In genomic region chr17:81557276-81558114, GRCh38 we compare ENCODE assay signal across 19 cellular contexts. TPM values are rescaled to one million over a fixed set of nuclear protein-coding genes. Genes with fewer than 3 reads are reported as not detected.
DNase-seq lines count a peak whose midpoint lies in the region; ATAC-seq and TF ChIP-seq lines count a peak whose summit lies in the region.
"Had no signal": no experiment of that assay in that cellular context is flagged by ENCODE, and none has a peak within 500 bp of the region (broad histone marks: within the 10 kb centered on the region; RNA-seq: fewer than 3 reads in every experiment).

No MANE protein-coding gene starts in this region.

- H3K4me3 ChIP-seq in A673 (ENCODE audit: low read depth, low read length, poor library complexity, severe bottlenecking) (no peak overlapping the region), HCT116 (replicated peaks in 1 of 2; ENCODE audit: low read depth in 1 of 2, low read length in 2 of 2) (no peak overlapping the region), testis (no peak overlapping the region)

- H3K9me3 Mint-ChIP-seq in nephron: no peaks in the 10 kb centered on the region
- H3K9me3 Mint-ChIP-seq: H9; T-helper 2 cell treated with Interferon-gamma antibody and Interleukin-4, amounts not matched to agents 5 μg/mL and 100 μg/mL, for 36 hours had no signal

- H3K27ac Mint-ChIP-seq in nephron: peak overlapping the region in 2 of 3 experiments; percentile 11 to 19
- H3K27ac Mint-ChIP-seq: T-helper 2 cell treated with Interferon-gamma antibody and Interleukin-4, amounts not matched to agents 5 μg/mL and 100 μg/mL, for 36 hours had no signal

- 81 to 85% methylated on average over 16 to 21 of the region's 21 CpGs for WGBS in testis, 2 donors

- ATAC-seq in HCT116 (no peak), HG03442 (IDR thresholded peaks at IDR 0.05; ENCODE audit: unreplicated experiment) (no peak)

- TF ChIP-seq CTCF in A673 (conservative IDR thresholded peaks at IDR 0.05; ENCODE audit: low read depth, low read length) (no peak), HCT116 (IDR thresholded peaks at IDR 0.05 in 2 of 3, conservative IDR thresholded peaks at IDR 0.05 in 1 of 3; ENCODE audit: borderline replicate concordance in 1 of 3, insufficient read depth in 1 of 3, low read depth in 2 of 3, low read length in 2 of 3) (no peak), nephron (IDR thresholded peaks at IDR 0.05; ENCODE audit: unreplicated experiment in 3 of 3) (no peak), testis (IDR thresholded peaks at IDR 0.05) (no peak)

- H3K27me3 ChIP-seq in A673 (replicated peaks; ENCODE audit: insufficient read depth, low read depth, low read length, poor library complexity) (no peaks in the 10 kb centered on the region), HCT116 (ENCODE audit: insufficient read depth, low read length) (no peaks in the 10 kb centered on the region), testis (no peaks in the 10 kb centered on the region)

- DNase-seq in A673 (ENCODE audit: low spot score): no peak
- DNase-seq in HCT116 (ENCODE audit: low read depth, low spot score): no peak
- peak; percentile 37 to 56 for DNase-seq in dermis microvascular lymphatic vessel endothelial cell (ENCODE audit: low read depth in 2 of 2)
- no peak for DNase-seq in testis
- DNase-seq in head of caudate nucleus: no peak
- DNase-seq in foreskin melanocyte: no peak
- DNase-seq: activated effector memory CD4-positive, alpha-beta T cell treated with Interleukin-2 at 50 U/mL for 16 hours; COR-L47; H9; Kasumi-1; NCI-H1105; NCI-H2107; NCI-H69; occipital lobe; stimulated activated CD4-positive, alpha-beta T cell treated with anti-CD3 and anti-CD28 coated beads, Interleukin-4, amount 100 ng/mL, for 1 hour; substantia nigra had no signal

- RAD21 ChIA-PET in HCT116 (lab: Charles Lee; ENCODE audit: low non-redundant PET in 1 of 2, low total read pairs in 2 of 2, uncharacterized antibody in 2 of 2, unreplicated experiment in 2 of 2): no interaction called here

- H3K9me3 ChIP-seq in A673 (ENCODE audit: low read depth, low read length, poor library complexity, severe bottlenecking): no peaks in the 10 kb centered on the region
- H3K9me3 ChIP-seq in HCT116 (ENCODE audit: control insufficient read depth in 1 of 2, insufficient read depth in 1 of 2, low read depth in 1 of 2, low read length in 2 of 2): no peaks in the 10 kb centered on the region
- H3K9me3 ChIP-seq in testis: no peaks in the 10 kb centered on the region

- H3K36me3 Mint-ChIP-seq in nephron (ENCODE audit: low read depth): peaks cover 35% of the 10 kb centered on the region

- intact Hi-C loops in A673 (cut with micrococcal nuclease; ENCODE audit: unreplicated experiment): no loop called here
- intact Hi-C loops in HCT116 (cut with micrococcal nuclease): loop anchor here (10.0 kb wide), 1 partner anchor 137 kb away; no protein-coding TSS in a partner anchor
- intact Hi-C loops in testis (cut with DNase I; ENCODE audit: low total_unique reads): no loop called here
- intact Hi-C loops in head of caudate nucleus (cut with DNase I): no loop called here

- peaks cover 15% of the 10 kb centered on the region for H3K4me1 Mint-ChIP-seq in nephron

- H3K4me2 ChIP-seq in HCT116 (ENCODE audit: low read length): no peak overlapping the region

- no peaks in the 10 kb centered on the region for H4K20me1 ChIP-seq in HCT116 (ENCODE audit: insufficient read depth)

- peaks cover 6% of the 10 kb centered on the region for H3K27me3 Mint-ChIP-seq in nephron (ENCODE audit: low read depth)

- TF ChIP-seq POLR2A in HCT116 (IDR thresholded peaks at IDR 0.05; ENCODE audit: borderline replicate concordance, extremely low read depth, insufficient read depth, insufficient read length) (no peak), testis (IDR thresholded peaks at IDR 0.05) (no peak)

- POLR2A ChIA-PET in A673 (lab: Charles Lee; ENCODE audit: low non-redundant PET) (interaction anchor here (0.6 kb wide), 1 partner anchor 101 kb away, joined by 3 read pairs; no protein-coding TSS in a partner anchor), HCT116 (lab: Charles Lee) (interaction anchor here (1.1 kb wide), 1 partner anchor 9 kb away, joined by 4 read pairs; no protein-coding TSS in a partner anchor)

- no TSS peak for BruUV-seq in A673 (replicated peaks; lab: Mats Ljungman, UMichigan)
- no TSS peak for BruUV-seq in HCT116 (replicated peaks; lab: Mats Ljungman, UMichigan)

- H3K4me1 ChIP-seq in A673 (ENCODE audit: insufficient read depth, low read length, poor library complexity, severe bottlenecking) (peaks cover 39% of the 10 kb centered on the region), HCT116 (ENCODE audit: control insufficient read depth in 1 of 2, insufficient read depth in 2 of 2, low read length in 2 of 2) (peaks cover 11 to 38% of the 10 kb centered on the region in 2 experiments), testis (peaks cover 11% of the 10 kb centered on the region)

- H3K79me2 ChIP-seq in HCT116 (ENCODE audit: insufficient read depth, low read length): no peaks in the 10 kb centered on the region; the same call in 1 of the 2 replicates

- no peak overlapping the region for H3K9ac ChIP-seq in HCT116 (ENCODE audit: low read length)

- no peak for TF ChIP-seq RAD21 in HCT116 (IDR thresholded peaks at IDR 0.05; ENCODE audit: low read depth)

- CTCF ChIA-PET in A673 (lab: Charles Lee) (no interaction called here), HCT116 (lab: Charles Lee) (no interaction called here)

- no peaks in the 10 kb centered on the region for H3K9me2 ChIP-seq in HCT116 (ENCODE audit: insufficient read depth)

- H3K4me3 Mint-ChIP-seq in nephron: no peak overlapping the region
- H3K4me3 Mint-ChIP-seq: H9; T-helper 2 cell treated with Interferon-gamma antibody and Interleukin-4, amounts not matched to agents 5 μg/mL and 100 μg/mL, for 36 hours had no signal

- H3K27ac ChIP-seq in A673 (ENCODE audit: low read depth, low read length, poor library complexity, severe bottlenecking) (peak overlapping the region; percentile 71), HCT116 (ENCODE audit: low read depth, low read length) (peak overlapping the region; percentile 20; the same call in 1 of the 2 replicates), testis (no peak overlapping the region)

- no peak overlapping the region for H2AFZ ChIP-seq in HCT116 (ENCODE audit: low read depth, low read length, poor library complexity, severe bottlenecking)

- H3K36me3 ChIP-seq in A673 (ENCODE audit: insufficient read depth, low read length, poor library complexity, severe bottlenecking) (peaks cover 58% of the 10 kb centered on the region), HCT116 (ENCODE audit: control insufficient read depth in 1 of 2, insufficient read depth in 2 of 2, low read length in 2 of 2) (peaks cover 28 to 41% of the 10 kb centered on the region in 2 experiments), testis (ENCODE audit: low read depth, missing control alignments) (no peaks in the 10 kb centered on the region)

TF ChIP-seq in HCT116, 20 proteins besides CTCF, POLR2A, EP300 and RAD21:
- peak; percentile 39; the same call in 1 of the 2 replicates for TF ChIP-seq POLR2AphosphoS5 (IDR thresholded peaks at IDR 0.05; ENCODE audit: low read depth, low read length)
- TF ChIP-seq, protein P1, sequence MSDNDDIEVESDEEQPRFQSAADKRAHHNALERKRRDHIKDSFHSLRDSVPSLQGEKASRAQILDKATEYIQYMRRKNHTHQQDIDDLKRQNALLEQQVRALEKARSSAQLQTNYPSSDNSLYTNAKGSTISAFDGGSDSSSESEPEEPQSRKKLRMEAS (IDR thresholded peaks at IDR 0.05): no peak
- no peak for TF ChIP-seq TCF7L2 (IDR thresholded peaks at IDR 0.05; ENCODE audit: borderline replicate concordance, extremely low read depth, insufficient read depth, insufficient read length)
- no peak for TF ChIP-seq SRF (IDR thresholded peaks at IDR 0.05; ENCODE audit: low read depth)
- no peak for TF ChIP-seq YY1 (IDR thresholded peaks at IDR 0.05; ENCODE audit: extremely low read depth, insufficient replicate concordance, low read depth, low read length)

RNA-seq across cellular contexts. Expression of gene FAAP100, which starts 5.3 kb away (rescaled TPM):
- total RNA-seq in A673 (2021): 49.4 and 49.5 TPM in 2 replicates
- 53.4 TPM for total RNA-seq in HCT116 (2021; ENCODE audit: unreplicated experiment)
- 21.7 and 21.8 TPM in 2 replicates for polyA plus RNA-seq in HCT116 (2012)
- 11.0 and 19.8 TPM in 2 replicates for total RNA-seq in dermis microvascular lymphatic vessel endothelial cell
- total RNA-seq in testis: 10 to 100 TPM; 42.6 to 45.8 TPM
- polyA plus RNA-seq in testis (ENCODE audit: insufficient read depth, low read depth, low replicate concordance): 17.6 TPM

RNA-seq across cellular contexts. Expression of gene FSCN2, which starts 29.3 kb away (rescaled TPM):
- total RNA-seq in A673 (2021): 0.26 and 0.31 TPM in 2 replicates
- total RNA-seq in HCT116 (2021; ENCODE audit: unreplicated experiment): 10.1 TPM
- 5.9 and 6.4 TPM in 2 replicates for polyA plus RNA-seq in HCT116 (2012)
- total RNA-seq in dermis microvascular lymphatic vessel endothelial cell: 0.26 and 0.76 TPM in 2 replicates
- total RNA-seq in testis: 1 to 10 TPM; 3.5 to 4.0 TPM
- 0.37 TPM for polyA plus RNA-seq in testis (ENCODE audit: insufficient read depth, low read depth, low replicate concordance)

RNA-seq across cellular contexts. Expression of gene ACTG1, which starts 44.9 kb away (rescaled TPM):
- total RNA-seq in A673 (2021) (2,855 and 3,247 TPM in 2 replicates), HCT116 (2021; ENCODE audit: unreplicated experiment) (6,223 TPM), dermis microvascular lymphatic vessel endothelial cell (6,103 and 8,158 TPM in 2 replicates), testis (1,000 to 10,000 TPM; 1,790 to 2,057 TPM)
- 6,644 and 8,513 TPM in 2 replicates for polyA plus RNA-seq in HCT116 (2012)
- 1,571 TPM for polyA plus RNA-seq in testis (ENCODE audit: insufficient read depth, low read depth, low replicate concordance)

Comparison
In these comparisons a context has a peak if more than half of its experiments do, and no peak if none do; other contexts are left out.
1. DNase-seq: peak in dermis microvascular lymphatic vessel endothelial cell (2 of 2); none in A673 (single experiment), HCT116 (single experiment), testis (single experiment), head of caudate nucleus (0 of 42) and foreskin melanocyte (single experiment).
2. H3K27ac ChIP-seq: peak in A673 (single experiment) and HCT116 (single experiment); none in testis (0 of 2).